Comparison of ENCODE assay signal across 17 cellular contexts in genomic region chr3:182904164-182904563, GRCh38.
DNase-seq lines count a peak whose midpoint lies in the region; ATAC-seq and TF ChIP-seq lines count a peak whose summit lies in the region.
"Had no signal": no experiment of that assay in that cellular context is flagged by ENCODE, and none has a peak within 500 bp of the region (broad histone marks: within the 10 kb centered on the region; RNA-seq: fewer than 3 reads in every experiment).

No MANE protein-coding gene starts in this region.

- peak; percentile 45 for DNase-seq in NCI-H82 (lab: John Stamatoyannopoulos, UW)
- DNase-seq in NCI-H82 treated with DMSO at 0.1 percent for 48 hours (lab: John Stamatoyannopoulos, UW; ENCODE audit: unreplicated experiment): no peak
- no peak for DNase-seq in Panc1 (ENCODE audit: low read depth, low spot score)
- DNase-seq in choroid plexus epithelial cell (ENCODE audit: low read depth): no peak
- DNase-seq in osteoblast (ENCODE audit: insufficient read length, low spot score, missing footprints): no peak
- DNase-seq in NAMALWA (ENCODE audit: low spot score): no peak
- no peak for DNase-seq in GOT3 (lab: John Stamatoyannopoulos, UW)
- DNase-seq: activated CD4-positive, alpha-beta T cell treated with anti-CD3 and anti-CD28 coated beads for 48 hours; activated naive CD4-positive, alpha-beta T cell treated with anti-CD3 and anti-CD28 coated beads for 36 hours; CD4-positive, CD25-positive, alpha-beta regulatory T cell; dermis blood vessel endothelial cell; DMS53; immature natural killer cell; MG63 had no signal

- POLR2A ChIA-PET in Panc1 (lab: Charles Lee): no interaction called here

- no peak overlapping the region for H3K27ac ChIP-seq in Panc1 (ENCODE audit: low read length)
- no peak overlapping the region for H3K27ac ChIP-seq in osteoblast (ENCODE audit: low read depth, low read length)
- H3K27ac ChIP-seq: esophagus muscularis mucosa had no signal

- no peaks in the 10 kb centered on the region for H3K79me2 ChIP-seq in osteoblast (ENCODE audit: insufficient read depth, low read length)

- H3K4me3 ChIP-seq in Panc1 (ENCODE audit: low read depth in 2 of 2, low read length in 2 of 2) (no peak overlapping the region), choroid plexus epithelial cell (ENCODE audit: low read depth, low read length) (no peak overlapping the region), osteoblast (ENCODE audit: insufficient read depth, low read length) (no peak overlapping the region)
- H3K4me3 ChIP-seq: esophagus muscularis mucosa, lung, MG63 had no signal

- no peaks in the 10 kb centered on the region for H3K27me3 ChIP-seq in Panc1 (ENCODE audit: control insufficient read depth, insufficient read depth, low read length)
- no peaks in the 10 kb centered on the region for H3K27me3 ChIP-seq in osteoblast (ENCODE audit: insufficient read depth, low read length)
- H3K27me3 ChIP-seq: esophagus muscularis mucosa, MG63 had no signal

- TF ChIP-seq CTCF in Panc1 (IDR thresholded peaks at IDR 0.05) (peak; percentile 38), choroid plexus epithelial cell (conservative IDR thresholded peaks at IDR 0.05; ENCODE audit: low read depth, low read length) (peak; percentile 37), osteoblast (IDR thresholded peaks at IDR 0.05; ENCODE audit: extremely low read depth, low read depth, low read length) (peak; percentile 23)

- H3K4me1 ChIP-seq in Panc1 (ENCODE audit: control insufficient read depth, insufficient read depth, low read length) (no peaks in the 10 kb centered on the region), osteoblast (ENCODE audit: insufficient read depth, low read length) (no peaks in the 10 kb centered on the region)
- H3K4me1 ChIP-seq: esophagus muscularis mucosa had no signal

- in situ Hi-C loops in Panc1 (cut with HindIII; ENCODE audit: low pct_unique_long_range_greater_than_20kb, low sequenced_read_pairs): no loop called here

- ATAC-seq in Panc1 (peak; percentile 60; the same call in 1 of the 2 replicates), GM19463 (IDR thresholded peaks at IDR 0.05; ENCODE audit: unreplicated experiment) (no peak)

- H3K9me3 ChIP-seq in Panc1 (ENCODE audit: control insufficient read depth, insufficient read depth, low read depth, low read length): no peaks in the 10 kb centered on the region
- H3K9me3 ChIP-seq in osteoblast (ENCODE audit: low read depth, low read length): no peaks in the 10 kb centered on the region
- H3K9me3 ChIP-seq: esophagus muscularis mucosa, MG63 had no signal

- CTCF ChIA-PET in Panc1 (lab: Charles Lee): interaction anchor here (0.6 kb wide), 1 partner anchor 215 kb away, joined by 5 read pairs; no protein-coding TSS in a partner anchor

- H3K36me3 ChIP-seq in Panc1 (ENCODE audit: control insufficient read depth, insufficient read depth, low read length) (peaks cover 5% of the 10 kb centered on the region), osteoblast (ENCODE audit: insufficient read depth, low read length) (peaks cover 21% of the 10 kb centered on the region)

- H2AFZ ChIP-seq in osteoblast (ENCODE audit: low read length): no peak overlapping the region

- BruUV-seq in Panc1 (replicated peaks; lab: Mats Ljungman, UMichigan): no TSS peak

- no peaks in the 10 kb centered on the region for H4K20me1 ChIP-seq in osteoblast (ENCODE audit: insufficient read depth, low read length)

- intact Hi-C loops in Panc1 (cut with micrococcal nuclease; ENCODE audit: unreplicated experiment): loop anchor here (10.0 kb wide), 1 partner anchor 189 kb away; no protein-coding TSS in a partner anchor

- no peak overlapping the region for H3K4me2 ChIP-seq in osteoblast (ENCODE audit: insufficient read depth, low read length)
